In the genomic region with DNA sequence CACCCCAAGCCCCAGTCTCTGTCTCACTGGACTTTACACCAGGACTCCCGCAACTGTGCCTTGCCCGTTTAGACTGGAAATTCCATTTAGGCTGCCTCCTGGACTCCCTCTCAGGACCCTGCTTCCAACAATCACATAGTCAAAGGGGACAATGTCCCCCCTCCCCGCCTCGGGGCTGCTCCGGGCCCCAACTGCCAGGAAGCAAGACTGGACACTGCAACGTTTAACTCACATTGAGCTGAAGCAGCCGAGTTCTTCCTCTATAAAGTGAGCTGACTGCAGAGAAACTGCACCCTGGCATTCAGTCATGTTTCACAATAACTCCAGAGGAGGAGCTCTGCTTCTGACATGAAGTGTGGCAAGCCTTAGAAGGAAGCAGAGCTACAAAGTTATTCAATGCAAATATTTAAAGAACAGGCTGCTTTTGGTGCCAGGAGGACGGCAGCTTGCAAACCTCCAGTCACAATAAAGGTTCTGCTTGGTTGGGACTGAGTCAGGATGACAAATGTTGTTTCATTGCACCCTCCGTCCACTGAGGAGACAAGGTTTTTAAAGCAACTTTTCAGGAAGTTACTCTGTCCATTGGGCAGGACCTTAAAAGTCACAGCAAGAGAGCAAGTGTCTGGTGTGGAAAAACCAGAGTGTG, we compare ENCODE assay signal across 8 cellular contexts. TPM values are rescaled to one million over a fixed set of nuclear protein-coding genes. Genes with fewer than 3 reads are reported as not detected.
DNase-seq lines count a peak whose midpoint lies in the region; ATAC-seq and TF ChIP-seq lines count a peak whose summit lies in the region.

No MANE protein-coding gene starts in this region.

- H3K36me3 ChIP-seq in RWPE2 (ENCODE audit: low read depth), result no peaks in the 10 kb centered on the region

- H3K4me3 ChIP-seq in RWPE2 (ENCODE audit: severe bottlenecking), result no peak overlapping the region

- no peak for TF ChIP-seq CTCF in GM13976 (IDR thresholded peaks at IDR 0.05; ENCODE audit: borderline replicate concordance, control extremely low read depth, extremely low read depth, insufficient read depth, missing control alignments)
- TF ChIP-seq CTCF in RWPE2 (IDR thresholded peaks at IDR 0.05; ENCODE audit: poor library complexity, severe bottlenecking), result no peak

- ATAC-seq in RWPE2 (ENCODE audit: low read depth), result peak; percentile 83
- ATAC-seq in HG03175 (IDR thresholded peaks at IDR 0.05; ENCODE audit: unreplicated experiment), result no peak

- H3K4me1 ChIP-seq in RWPE2 (ENCODE audit: insufficient read depth, poor library complexity, severe bottlenecking), result peaks cover 56% of the 10 kb centered on the region

- no peaks in the 10 kb centered on the region for H3K27me3 ChIP-seq in RWPE2 (ENCODE audit: insufficient read depth, poor library complexity, severe bottlenecking)

- H3K9me3 ChIP-seq in RWPE2 (ENCODE audit: severe bottlenecking), result no peaks in the 10 kb centered on the region

- peak overlapping the region; percentile 93 for H3K27ac ChIP-seq in RWPE2 (ENCODE audit: poor library complexity, severe bottlenecking)

- DNase-seq in GM13976 (ENCODE audit: low spot score) (peak; percentile 53), RWPE2 (ENCODE audit: low spot score) (no peak), fibroblast of peridontal ligament (ENCODE audit: extremely low read depth) (peak; percentile 96), occipital lobe (lab: John Stamatoyannopoulos, UW) (peak; percentile 22), NCI-H510A (lab: John Stamatoyannopoulos, UW) (no peak)
- no peak for DNase-seq in activated CD8-positive, alpha-beta memory T cell treated with anti-CD3 and anti-CD28 coated beads, Interleukin-2, amount 50 U/mL, for 4 hours
- DNase-seq in activated CD8-positive, alpha-beta memory T cell treated with anti-CD3 and anti-CD28 coated beads, Interleukin-2, amount 50 U/mL, for 48 hours, result no peak

- in situ Hi-C loops in GM13976 (cut with MboI; ENCODE audit: low sequenced_read_pairs, unreplicated experiment), result no loop called here

RNA-seq across cellular contexts. Expression of a gene that starts 19.9 kb away (rescaled TPM):
- total RNA-seq in occipital lobe, result 19.2 TPM

Comparison
In these comparisons a context has a peak if more than half of its experiments do, and no peak if none do; other contexts are left out.
1. DNase-seq: peak in GM13976 (single experiment), fibroblast of peridontal ligament (single experiment) and occipital lobe (single experiment); none in RWPE2 (single experiment), NCI-H510A (single experiment), activated CD8-positive, alpha-beta memory T cell treated with anti-CD3 and anti-CD28 coated beads, Interleukin-2, amount 50 U/mL, for 4 hours (single experiment) and activated CD8-positive, alpha-beta memory T cell treated with anti-CD3 and anti-CD28 coated beads, Interleukin-2, amount 50 U/mL, for 48 hours (single experiment).